Comparison of ENCODE assay signal across 8 cellular contexts in the genomic region with DNA sequence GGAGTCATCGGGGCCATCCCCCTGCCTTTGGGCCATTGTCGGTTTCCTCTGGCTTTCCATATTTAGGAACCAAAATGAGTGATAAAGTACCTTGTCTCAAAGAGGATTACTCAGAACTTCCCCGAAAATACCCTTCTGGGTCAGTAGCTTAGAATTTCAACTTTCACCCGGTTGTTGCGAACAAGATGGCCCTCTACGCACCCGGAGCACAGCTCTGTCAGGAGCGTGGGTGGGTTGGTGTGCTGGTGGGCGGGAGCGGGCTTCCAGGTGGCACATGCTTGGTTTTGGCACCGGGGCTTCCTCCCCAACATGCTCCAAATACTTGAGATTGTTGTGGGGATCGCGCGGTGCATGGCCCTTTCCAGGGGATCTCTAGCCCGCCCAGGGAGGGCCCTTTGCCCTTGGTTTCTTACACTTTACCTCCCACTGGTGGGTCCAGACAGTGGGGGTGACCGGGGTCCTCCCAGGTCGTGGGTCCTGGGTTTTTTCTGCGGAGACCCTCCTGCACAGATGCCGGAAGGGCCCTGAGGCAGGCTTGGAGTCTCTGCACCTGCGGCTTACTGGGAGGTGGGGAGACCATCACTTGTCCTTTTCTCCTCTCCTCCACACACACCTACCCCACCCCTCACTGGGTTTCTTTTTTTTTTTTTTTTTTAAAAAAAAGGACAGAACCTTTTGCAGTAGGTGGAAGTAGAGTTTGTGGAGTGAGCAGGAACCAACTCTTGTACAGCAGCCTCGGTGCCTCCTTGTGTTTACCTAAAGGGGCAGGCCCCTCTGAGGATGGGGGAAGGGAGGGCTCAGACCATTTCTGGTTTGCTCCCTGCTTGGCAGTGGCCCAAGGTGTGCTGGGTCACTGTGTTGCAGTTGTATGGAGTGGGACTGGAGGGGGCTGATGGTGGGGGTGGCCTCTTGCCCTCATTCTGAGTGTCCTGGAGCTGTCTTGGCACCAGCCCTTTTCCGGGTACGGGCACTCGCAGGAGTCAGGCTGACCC.
DNase-seq lines count a peak whose midpoint lies in the region; ATAC-seq and TF ChIP-seq lines count a peak whose summit lies in the region.

No MANE protein-coding gene starts in this region.

- H3K27me3 ChIP-seq in MG63 (no peaks in the 10 kb centered on the region), colonic mucosa (no peaks in the 10 kb centered on the region)

- H3K27me3 Mint-ChIP-seq in osteocyte (ENCODE audit: unreplicated experiment): no peaks in the 10 kb centered on the region

- CTCF ChIA-PET in HEK293T (lab: Yijun Ruan, JAX): no interaction called here

- H3K9me3 ChIP-seq in MG63 (no peaks in the 10 kb centered on the region), colonic mucosa (no peaks in the 10 kb centered on the region)

- H3K36me3 ChIP-seq in MG63: peaks cover 25% of the 10 kb centered on the region
- H3K36me3 ChIP-seq in colonic mucosa: no peaks in the 10 kb centered on the region

- DNase-seq in EL (peak; percentile 32), MG63 (peak; percentile 35), colonic mucosa (peak; percentile 85), osteocyte (ENCODE audit: extremely low spot score, unreplicated experiment) (no peak), AG20443 (ENCODE audit: low spot score) (no peak), retina (no peak), HEK293T (ENCODE audit: extremely low spot score) (no peak)

- no peaks in the 10 kb centered on the region for H3K36me3 Mint-ChIP-seq in osteocyte (ENCODE audit: unreplicated experiment)

- no peak for ATAC-seq in HG02938 (IDR thresholded peaks at IDR 0.05; ENCODE audit: unreplicated experiment)

- peak overlapping the region; percentile 47 to 93 for H3K9ac ChIP-seq in colonic mucosa (ENCODE audit: low read depth in 2 of 2, low read length in 2 of 2)

- H3K4me3 ChIP-seq in MG63 (peak overlapping the region; percentile 70), colonic mucosa (peak overlapping the region; percentile 73)

- TF ChIP-seq CTCF in colonic mucosa (IDR thresholded peaks at IDR 0.05): no peak
- TF ChIP-seq CTCF in osteocyte (IDR thresholded peaks at IDR 0.05): no peak

- H3K9me3 Mint-ChIP-seq in osteocyte (ENCODE audit: unreplicated experiment): no peaks in the 10 kb centered on the region

- peak overlapping the region; percentile 65 for H3K27ac Mint-ChIP-seq in osteocyte (ENCODE audit: unreplicated experiment)

- peaks cover 24% of the 10 kb centered on the region for H3K4me1 ChIP-seq in colonic mucosa

- H3K27ac ChIP-seq in colonic mucosa: peak overlapping the region; percentile 86

- peak overlapping the region; percentile 71 for H3K4me3 Mint-ChIP-seq in osteocyte (ENCODE audit: unreplicated experiment)

- POLR2A ChIA-PET in HEK293T (lab: Yijun Ruan, JAX): no interaction called here

- intact Hi-C loops in colonic mucosa (cut with DNase I): no loop called here

- H3K4me1 Mint-ChIP-seq in osteocyte (ENCODE audit: unreplicated experiment): peaks cover 67% of the 10 kb centered on the region

TF ChIP-seq in HEK293T, 16 proteins besides CTCF, POLR2A, EP300 and RAD21:
- no peak for TF ChIP-seq ARNT (IDR thresholded peaks at IDR 0.05)
- TF ChIP-seq ZNF384 (IDR thresholded peaks at IDR 0.05): no peak
- TF ChIP-seq CTBP1 (IDR thresholded peaks at IDR 0.05; ENCODE audit: borderline replicate concordance): no peak
- no peak for TF ChIP-seq SP1 (IDR thresholded peaks at IDR 0.05)
- TF ChIP-seq, protein P1, sequence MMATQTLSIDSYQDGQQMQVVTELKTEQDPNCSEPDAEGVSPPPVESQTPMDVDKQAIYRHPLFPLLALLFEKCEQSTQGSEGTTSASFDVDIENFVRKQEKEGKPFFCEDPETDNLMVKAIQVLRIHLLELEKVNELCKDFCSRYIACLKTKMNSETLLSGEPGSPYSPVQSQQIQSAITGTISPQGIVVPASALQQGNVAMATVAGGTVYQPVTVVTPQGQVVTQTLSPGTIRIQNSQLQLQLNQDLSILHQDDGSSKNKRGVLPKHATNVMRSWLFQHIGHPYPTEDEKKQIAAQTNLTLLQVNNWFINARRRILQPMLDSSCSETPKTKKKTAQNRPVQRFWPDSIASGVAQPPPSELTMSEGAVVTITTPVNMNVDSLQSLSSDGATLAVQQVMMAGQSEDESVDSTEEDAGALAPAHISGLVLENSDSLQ (IDR thresholded peaks at IDR 0.05): no peak
- no peak for TF ChIP-seq HDGF (IDR thresholded peaks at IDR 0.05; ENCODE audit: borderline replicate concordance)
- no peak for TF ChIP-seq TARDBP (IDR thresholded peaks at IDR 0.05)
- no peak for TF ChIP-seq FOXK2 (IDR thresholded peaks at IDR 0.05)

Comparison
In these comparisons a context has a peak if more than half of its experiments do, and no peak if none do; other contexts are left out.
1. DNase-seq: peak in EL (single experiment), MG63 (single experiment) and colonic mucosa (single experiment); none in osteocyte (single experiment), AG20443 (single experiment), retina (single experiment) and HEK293T (single experiment).